1 cellular context compared by ENCODE assay signal in genomic region chr22:25402501-25403283, GRCh38.
A peak's percentile ranks its signal among the peaks of the same experiment; 100 is the strongest.
TF ChIP-seq lines count a peak whose summit lies in the region.

No MANE protein-coding gene starts in this region.

TF ChIP-seq in HepG2, 621 proteins besides CTCF, POLR2A, EP300 and RAD21 (continued from another document and continues in another):
- TF ChIP-seq TBX2 (CRISPR knock-in tag; IDR thresholded peaks at IDR 0.05; ENCODE audit: borderline replicate concordance): peak; percentile 90
- no peak for TF ChIP-seq THYN1 (CRISPR knock-in tag; IDR thresholded peaks at IDR 0.05; ENCODE audit: borderline replicate concordance, low read depth)
- TF ChIP-seq BCL3 (CRISPR knock-in tag; IDR thresholded peaks at IDR 0.05): peak; percentile 48; the same call in 1 of the 2 replicates
- TF ChIP-seq MXD3 (CRISPR knock-in tag; IDR thresholded peaks at IDR 0.05): no peak
- TF ChIP-seq ZNF580 (CRISPR knock-in tag; IDR thresholded peaks at IDR 0.05; ENCODE audit: borderline replicate concordance, low read depth): peak; percentile 97
- peak; percentile 84; the same call in 1 of the 2 replicates for TF ChIP-seq ZNF607 (CRISPR knock-in tag; IDR thresholded peaks at IDR 0.05; ENCODE audit: borderline replicate concordance)
- no peak for TF ChIP-seq PRDM15 (CRISPR knock-in tag; IDR thresholded peaks at IDR 0.05)
- TF ChIP-seq NFATC3 (CRISPR knock-in tag; IDR thresholded peaks at IDR 0.05): no peak
- no peak for TF ChIP-seq TRAFD1 (CRISPR knock-in tag; IDR thresholded peaks at IDR 0.05; ENCODE audit: borderline replicate concordance)
- no peak for TF ChIP-seq GPBP1L1 (CRISPR knock-in tag; IDR thresholded peaks at IDR 0.05)
- TF ChIP-seq WIZ (CRISPR knock-in tag; IDR thresholded peaks at IDR 0.05): no peak
- TF ChIP-seq TSC22D2 (CRISPR knock-in tag; IDR thresholded peaks at IDR 0.05; ENCODE audit: borderline replicate concordance): no peak
- TF ChIP-seq ZBED4 (CRISPR knock-in tag; IDR thresholded peaks at IDR 0.05; ENCODE audit: borderline replicate concordance): no peak; the same call in 1 of the 2 replicates
- no peak for TF ChIP-seq HNRNPLL (IDR thresholded peaks at IDR 0.05; ENCODE audit: low read depth, low read length, poor library complexity, severe bottlenecking)
- peak; percentile 68 for TF ChIP-seq MAX (IDR thresholded peaks at IDR 0.05)
- TF ChIP-seq TCF12 (IDR thresholded peaks at IDR 0.05): no peak
- no peak; the same call in 1 of the 2 replicates for TF ChIP-seq TCF12 (CRISPR knock-in tag; IDR thresholded peaks at IDR 0.05)
- no peak for TF ChIP-seq ZNF562 (CRISPR knock-in tag; IDR thresholded peaks at IDR 0.05; ENCODE audit: borderline replicate concordance)
- peak; percentile 83 for TF ChIP-seq SPEN (CRISPR knock-in tag; IDR thresholded peaks at IDR 0.05; ENCODE audit: low read depth)
- no peak for TF ChIP-seq DR1 (CRISPR knock-in tag; IDR thresholded peaks at IDR 0.05)
- peak; percentile 54; the same call in 1 of the 2 replicates for TF ChIP-seq ZNF383 (CRISPR knock-in tag; IDR thresholded peaks at IDR 0.05; ENCODE audit: borderline replicate concordance)
- no peak for TF ChIP-seq GRHL1 (CRISPR knock-in tag; conservative IDR thresholded peaks at IDR 0.05)
- TF ChIP-seq ZNF883 (CRISPR knock-in tag; IDR thresholded peaks at IDR 0.05; ENCODE audit: not compliant biosample characterization): no peak
- no peak for TF ChIP-seq SRSF4 (IDR thresholded peaks at IDR 0.05; ENCODE audit: low read depth, low read length, poor library complexity, severe bottlenecking)
- 0 out of 2 replicates have a peak, but pooled peaks have one; percentile 83 for TF ChIP-seq ZNF232 (CRISPR knock-in tag; IDR thresholded peaks at IDR 0.05; ENCODE audit: borderline replicate concordance)
- peak; percentile 77; the same call in 1 of the 2 replicates for TF ChIP-seq ZNF331 (CRISPR knock-in tag; IDR thresholded peaks at IDR 0.05)
- TF ChIP-seq FIP1L1 (IDR thresholded peaks at IDR 0.05; ENCODE audit: borderline replicate concordance, insufficient read depth, low read depth, low read length): 0 out of 2 replicates have a peak, but pooled peaks have one; percentile 65
- peak; percentile 85 for TF ChIP-seq MEF2D (CRISPR knock-in tag; IDR thresholded peaks at IDR 0.05)
- peak; percentile 48; the same call in 1 of the 2 replicates for TF ChIP-seq YEATS2 (CRISPR knock-in tag; IDR thresholded peaks at IDR 0.05; ENCODE audit: borderline replicate concordance)
- TF ChIP-seq HOXA9 (CRISPR knock-in tag; IDR thresholded peaks at IDR 0.05; ENCODE audit: borderline replicate concordance): no peak
- no peak; the same call in none of the 2 replicates for TF ChIP-seq KMT2A (CRISPR knock-in tag; IDR thresholded peaks at IDR 0.05)
- no peak for TF ChIP-seq CENPX (CRISPR knock-in tag; IDR thresholded peaks at IDR 0.05)
- no peak for TF ChIP-seq GABPB1 (CRISPR knock-in tag; IDR thresholded peaks at IDR 0.05)
- TF ChIP-seq FOSL1 (CRISPR knock-in tag; IDR thresholded peaks at IDR 0.05; ENCODE audit: borderline replicate concordance): no peak; the same call in 1 of the 2 replicates
- TF ChIP-seq HNRNPH1 (optimal IDR thresholded peaks at IDR 0.05; ENCODE audit: low read depth, low read length): no peak
- TF ChIP-seq ZNF646 (CRISPR knock-in tag; IDR thresholded peaks at IDR 0.05): no peak
- TF ChIP-seq ZNF772 (CRISPR knock-in tag; IDR thresholded peaks at IDR 0.05): peak; percentile 66
